26 cellular contexts compared by ENCODE assay signal in genomic region chr4:18202510-18202909, GRCh38.
"Had no signal": no experiment of that assay in that cellular context is flagged by ENCODE, and none has a peak within 500 bp of the region (broad histone marks: within the 10 kb centered on the region; RNA-seq: fewer than 3 reads in every experiment).

No MANE protein-coding gene starts in this region.

- DNase-seq: activated CD4-positive, alpha-beta memory T cell treated with anti-CD3 and anti-CD28 coated beads, Interleukin-2, amount 10 ng/mL, durations not matched to agents 7 days and 5 days; activated CD4-positive, alpha-beta T cell treated with anti-CD3 and anti-CD28 coated beads for 36 hours; activated CD4-positive, alpha-beta T cell treated with anti-CD3 and anti-CD28 coated beads, Interleukin-2, amount 50 U/mL, for 1 hour; activated gamma-delta T cell treated with Interleukin-2 at 50 U/mL for 16 hours; activated naive CD4-positive, alpha-beta T cell treated with anti-CD3 and anti-CD28 coated beads, Interleukin-2, amount 50 U/mL, for 16 hours; activated naive CD8-positive, alpha-beta T cell treated with anti-CD3 and anti-CD28 coated beads, Interleukin-2, amount 10 ng/mL, durations not matched to agents 7 days and 5 days; activated T-cell treated with anti-CD3 and anti-CD28 coated beads, Interleukin-2, amount 50 U/mL, for 72 hours; adrenal gland; anterior cingulate cortex; cerebellar nuclear complex; Kasumi-1; KBM-7; NCI-H1417; NCI-H2029 treated with DMSO at 0.1 percent for 48 hours; NCI-H345; NCI-H510A; NCI-H774; NK-92 treated with Interleukin-12 subunit alpha and Interleukin-12 subunit beta, amount 100 ng/mL, for 24 hours; OCI-M1; Right ventricle myocardium superior; RPMI8226; SJCRH30; SK-N-SH; T-helper 1 cell had no signal

- ATAC-seq: activated CD4-positive, alpha-beta T cell treated with anti-CD3 and anti-CD28 coated beads for 36 hours; activated T-cell treated with anti-CD3 and anti-CD28 coated beads, Interleukin-2, amount 50 U/mL, for 72 hours; Panc1 had no signal

- H3K27ac ChIP-seq: adrenal gland, SJCRH30, VCaP had no signal
